Comparison of ENCODE assay signal across 17 cellular contexts in genomic region chr20:58433029-58433657, GRCh38. TPM values are rescaled to one million over a fixed set of nuclear protein-coding genes. Genes with fewer than 3 reads are reported as not detected.
DNase-seq lines count a peak whose midpoint lies in the region; ATAC-seq and TF ChIP-seq lines count a peak whose summit lies in the region.
"Had no signal": no experiment of that assay in that cellular context is flagged by ENCODE, and none has a peak within 500 bp of the region (broad histone marks: within the 10 kb centered on the region; RNA-seq: fewer than 3 reads in every experiment).

No MANE protein-coding gene starts in this region.

- H3K4me1 Mint-ChIP-seq in activated CD8-positive, alpha-beta T cell treated with anti-CD3 and anti-CD28 coated beads for 36 hours (ENCODE audit: low read depth), result peaks cover 45% of the 10 kb centered on the region
- H3K4me1 Mint-ChIP-seq in activated CD8-positive, alpha-beta T cell treated with anti-CD3 and anti-CD28 coated beads, Interleukin-2, amount 10 ng/mL, durations not matched to agents 7 days and 5 days (ENCODE audit: low read depth), result peaks cover 28% of the 10 kb centered on the region
- H3K4me1 Mint-ChIP-seq: neural progenitor cell had no signal

- no peak overlapping the region for H2BK12ac ChIP-seq in trophoblast cell (ENCODE audit: low read length)

- H3K4me3 Mint-ChIP-seq in activated CD8-positive, alpha-beta T cell treated with anti-CD3 and anti-CD28 coated beads for 36 hours, result no peak overlapping the region
- no peak overlapping the region for H3K4me3 Mint-ChIP-seq in activated CD8-positive, alpha-beta T cell treated with anti-CD3 and anti-CD28 coated beads, Interleukin-2, amount 10 ng/mL, durations not matched to agents 7 days and 5 days
- H3K4me3 Mint-ChIP-seq: neural progenitor cell, type B pancreatic cell had no signal

- dilution Hi-C loops in IMR-90 (cut with HindIII; ENCODE audit: low sequenced_read_pairs, unreplicated experiment), result no loop called here

- in situ Hi-C loops in IMR-90 (cut with MboI; ENCODE audit: low sequenced_read_pairs), result loop anchor here (10.0 kb wide), 1 partner anchor 198 kb away; no protein-coding TSS in a partner anchor

- CTCF ChIA-PET in activated CD8-positive, alpha-beta T cell treated with anti-CD3 and anti-CD28 coated beads for 36 hours (lab: Charles Lee), result interaction anchor here (1.2 to 1.4 kb wide), 2 partner anchors 12 to 15 kb away, joined by 3 to 5 read pairs; no protein-coding TSS in a partner anchor
- CTCF ChIA-PET in activated CD8-positive, alpha-beta T cell treated with anti-CD3 and anti-CD28 coated beads, Interleukin-2, amount 10 ng/mL, durations not matched to agents 7 days and 5 days (lab: Charles Lee), result interaction anchor here (1.2 kb wide), 1 partner anchor 21 kb away, joined by 3 read pairs; no protein-coding TSS in a partner anchor
- CTCF ChIA-PET in IMR-90 (lab: Yijun Ruan, JAX), result no interaction called here

- no peak overlapping the region for H4K12ac ChIP-seq in trophoblast cell (ENCODE audit: low read depth, low read length)

- H2BK120ac ChIP-seq in IMR-90 (ENCODE audit: low read depth, low read length), result no peak overlapping the region
- H2BK120ac ChIP-seq in trophoblast cell (ENCODE audit: insufficient read depth, low read length, poor library complexity), result no peak overlapping the region

- H3K9me3 ChIP-seq in IMR-90 (ENCODE audit: control insufficient read depth, insufficient read depth, low read length) (no peaks in the 10 kb centered on the region), colonic mucosa (no peaks in the 10 kb centered on the region), trophoblast cell (ENCODE audit: insufficient read depth, low read depth, low read length) (no peaks in the 10 kb centered on the region)

- H3K9ac ChIP-seq in IMR-90 (ENCODE audit: low read depth, low read length) (no peak overlapping the region), colonic mucosa (ENCODE audit: low read depth in 2 of 2, low read length in 2 of 2) (no peak overlapping the region), trophoblast cell (ENCODE audit: low read length) (no peak overlapping the region)
- H3K9ac ChIP-seq: neural progenitor cell had no signal

- no peak overlapping the region; the same call in 1 of the 2 replicates for H4K5ac ChIP-seq in IMR-90 (ENCODE audit: low read depth, low read length)

- no peak for TF ChIP-seq RAD21 in IMR-90 (IDR thresholded peaks at IDR 0.05; ENCODE audit: low read length)

- H4K20me1 ChIP-seq in IMR-90 (ENCODE audit: insufficient read depth, low read length), result peaks cover 66% of the 10 kb centered on the region

- no peak overlapping the region for H3K56ac ChIP-seq in IMR-90 (ENCODE audit: extremely low read depth, insufficient read depth, low read length)

- H4K8ac ChIP-seq in IMR-90 (ENCODE audit: low read depth in 2 of 2, low read length in 2 of 2), result no peak overlapping the region
- no peak overlapping the region for H4K8ac ChIP-seq in trophoblast cell (ENCODE audit: low read depth, low read length)

- no peaks in the 10 kb centered on the region for H3K9me3 Mint-ChIP-seq in activated CD8-positive, alpha-beta T cell treated with anti-CD3 and anti-CD28 coated beads for 36 hours
- no peaks in the 10 kb centered on the region for H3K9me3 Mint-ChIP-seq in activated CD8-positive, alpha-beta T cell treated with anti-CD3 and anti-CD28 coated beads, Interleukin-2, amount 10 ng/mL, durations not matched to agents 7 days and 5 days (ENCODE audit: insufficient read depth)
- H3K9me3 Mint-ChIP-seq: neural progenitor cell, type B pancreatic cell had no signal

- no peak for TF ChIP-seq CTCF in activated CD8-positive, alpha-beta T cell treated with anti-CD3 and anti-CD28 coated beads for 36 hours (IDR thresholded peaks at IDR 0.05)
- no peak for TF ChIP-seq CTCF in IMR-90 (conservative IDR thresholded peaks at IDR 0.05; ENCODE audit: low read depth, low read length)
- TF ChIP-seq CTCF in colonic mucosa (IDR thresholded peaks at IDR 0.05), result no peak

- H3K27me3 ChIP-seq in IMR-90 (ENCODE audit: control insufficient read depth, insufficient read depth, low read length) (no peaks in the 10 kb centered on the region), colonic mucosa (no peaks in the 10 kb centered on the region), trophoblast cell (ENCODE audit: insufficient read depth, low read length) (no peaks in the 10 kb centered on the region)
- H3K27me3 ChIP-seq: neural progenitor cell had no signal

- H3K79me2 ChIP-seq in trophoblast cell (ENCODE audit: control insufficient read depth, insufficient read depth, low read length, poor library complexity), result no peaks in the 10 kb centered on the region

- H2AK9ac ChIP-seq in IMR-90 (replicated peaks; ENCODE audit: low read depth, low read length, poor library complexity), result no peak overlapping the region

- BruUV-seq in IMR-90 (replicated peaks; lab: Mats Ljungman, UMichigan), result no TSS peak

- H3K36me3 ChIP-seq in IMR-90 (ENCODE audit: control insufficient read depth, insufficient read depth, low read length), result peaks cover 9% of the 10 kb centered on the region; the same call in 1 of the 2 replicates
- no peaks in the 10 kb centered on the region for H3K36me3 ChIP-seq in colonic mucosa
- peaks cover 0 to 5% of the 10 kb centered on the region in 2 experiments for H3K36me3 ChIP-seq in trophoblast cell (ENCODE audit: control insufficient read depth in 1 of 2, insufficient read depth in 2 of 2, low read length in 2 of 2)
- H3K36me3 ChIP-seq: neural progenitor cell had no signal

- H3K14ac ChIP-seq in IMR-90 (replicated peaks; ENCODE audit: low read depth, low read length) (peak overlapping the region; percentile 42; the same call in 1 of the 2 replicates), trophoblast cell (ENCODE audit: low read length) (no peak overlapping the region)

- H3K4ac ChIP-seq in IMR-90 (ENCODE audit: low read depth, low read length), result no peak overlapping the region
- peak overlapping the region; percentile 5 for H3K4ac ChIP-seq in trophoblast cell (ENCODE audit: low read depth, low read length)

- peak overlapping the region; percentile 24; the same call in 1 of the 2 replicates for H3K18ac ChIP-seq in IMR-90 (ENCODE audit: low read depth, low read length)
- H3K18ac ChIP-seq in trophoblast cell (ENCODE audit: low read length), result no peak overlapping the region

- intact Hi-C loops in activated CD8-positive, alpha-beta T cell treated with anti-CD3 and anti-CD28 coated beads for 36 hours (cut with micrococcal nuclease), result no loop called here
- intact Hi-C loops in IMR-90 (cut with micrococcal nuclease), result loop anchor here (5.0 kb wide), 1 partner anchor 196 kb away; no protein-coding TSS in a partner anchor
- intact Hi-C loops in colonic mucosa (cut with DNase I), result no loop called here

- peak overlapping the region; percentile 54; the same call in 1 of the 2 replicates for H3K23ac ChIP-seq in IMR-90 (ENCODE audit: low read depth, low read length)
- no peak overlapping the region for H3K23ac ChIP-seq in trophoblast cell (ENCODE audit: low read length)

- no peak for ATAC-seq in activated CD8-positive, alpha-beta T cell treated with anti-CD3 and anti-CD28 coated beads for 36 hours
- ATAC-seq in activated CD8-positive, alpha-beta T cell treated with anti-CD3 and anti-CD28 coated beads, Interleukin-2, amount 10 ng/mL, durations not matched to agents 7 days and 5 days, result no peak
- no peak for ATAC-seq in IMR-90 (ENCODE audit: low read depth)
- no peak for ATAC-seq in HG02642 (IDR thresholded peaks at IDR 0.05; ENCODE audit: poor library complexity, unreplicated experiment)
- no peak for ATAC-seq in HG03342 (IDR thresholded peaks at IDR 0.05; ENCODE audit: unreplicated experiment)
- ATAC-seq: activated CD4-positive, CD25-positive, alpha-beta regulatory T cell treated with anti-CD3 and anti-CD28 coated beads, Interleukin-2, amount 50 U/mL, for 24 hours had no signal

- H3K4me2 ChIP-seq in IMR-90 (ENCODE audit: low read depth, low read length) (no peak overlapping the region), trophoblast cell (ENCODE audit: low read length) (no peak overlapping the region)
- H3K4me2 ChIP-seq: neural progenitor cell had no signal

- H2AK5ac ChIP-seq in IMR-90 (ENCODE audit: low read depth, low read length) (no peak overlapping the region; the same call in 1 of the 2 replicates), trophoblast cell (ENCODE audit: low read length) (no peak overlapping the region)

- H2AFZ ChIP-seq in IMR-90 (replicated peaks; ENCODE audit: low read length, poor library complexity) (no peak overlapping the region), trophoblast cell (ENCODE audit: insufficient read depth, low read length, poor library complexity) (no peak overlapping the region)
- H2AFZ ChIP-seq: neural progenitor cell had no signal

- peaks cover 58 to 89% of the 10 kb centered on the region in 2 experiments for H3K79me1 ChIP-seq in IMR-90 (ENCODE audit: low read depth in 1 of 2, low read length in 2 of 2)
- no peaks in the 10 kb centered on the region for H3K79me1 ChIP-seq in trophoblast cell (ENCODE audit: low read length)

- H3K27ac Mint-ChIP-seq in activated CD8-positive, alpha-beta T cell treated with anti-CD3 and anti-CD28 coated beads for 36 hours, result peak overlapping the region; percentile 68
- no peak overlapping the region for H3K27ac Mint-ChIP-seq in activated CD8-positive, alpha-beta T cell treated with anti-CD3 and anti-CD28 coated beads, Interleukin-2, amount 10 ng/mL, durations not matched to agents 7 days and 5 days
- H3K27ac Mint-ChIP-seq: neural progenitor cell, type B pancreatic cell had no signal

- TF ChIP-seq POLR2A in IMR-90 (IDR thresholded peaks at IDR 0.05; ENCODE audit: low read depth, low read length), result no peak

- no peaks in the 10 kb centered on the region for H3K27me3 Mint-ChIP-seq in activated CD8-positive, alpha-beta T cell treated with anti-CD3 and anti-CD28 coated beads for 36 hours
- no peaks in the 10 kb centered on the region for H3K27me3 Mint-ChIP-seq in activated CD8-positive, alpha-beta T cell treated with anti-CD3 and anti-CD28 coated beads, Interleukin-2, amount 10 ng/mL, durations not matched to agents 7 days and 5 days (ENCODE audit: low read depth)
- H3K27me3 Mint-ChIP-seq: type B pancreatic cell had no signal

- H3K36me3 Mint-ChIP-seq in activated CD8-positive, alpha-beta T cell treated with anti-CD3 and anti-CD28 coated beads for 36 hours (ENCODE audit: low read depth), result peaks cover 23% of the 10 kb centered on the region
- peaks cover 33% of the 10 kb centered on the region for H3K36me3 Mint-ChIP-seq in activated CD8-positive, alpha-beta T cell treated with anti-CD3 and anti-CD28 coated beads, Interleukin-2, amount 10 ng/mL, durations not matched to agents 7 days and 5 days (ENCODE audit: low read depth)

- H3K27ac ChIP-seq in IMR-90 (ENCODE audit: insufficient read depth, low read length) (peak overlapping the region; percentile 69; the same call in 1 of the 2 replicates), colonic mucosa (peak overlapping the region; percentile 55), trophoblast cell (ENCODE audit: low read depth, low read length) (no peak overlapping the region)
- H3K27ac ChIP-seq: neural progenitor cell had no signal

- H3K4me1 ChIP-seq in IMR-90 (ENCODE audit: control insufficient read depth, insufficient read depth, low read length) (peaks cover 21% of the 10 kb centered on the region), colonic mucosa (peaks cover 13% of the 10 kb centered on the region), trophoblast cell (ENCODE audit: control insufficient read depth in 1 of 2, insufficient read depth in 2 of 2, low read length in 2 of 2) (peaks cover 0 to 3% of the 10 kb centered on the region in 2 experiments)
- H3K4me1 ChIP-seq: neural progenitor cell had no signal

- H2BK5ac ChIP-seq in IMR-90 (ENCODE audit: low read depth, low read length, poor library complexity, severe bottlenecking) (peak overlapping the region; percentile 6), trophoblast cell (ENCODE audit: low read depth, low read length, poor library complexity) (no peak overlapping the region)

- DNase-seq in activated CD8-positive, alpha-beta T cell treated with anti-CD3 and anti-CD28 coated beads for 36 hours, result no peak
- no peak for DNase-seq in activated CD8-positive, alpha-beta T cell treated with anti-CD3 and anti-CD28 coated beads, Interleukin-2, amount 10 ng/mL, durations not matched to agents 7 days and 5 days
- DNase-seq in IMR-90 (no peak), colonic mucosa (no peak), trophoblast cell (no peak), NCI-H524 treated with DMSO at 0.1 percent for 48 hours (lab: John Stamatoyannopoulos, UW) (no peak)
- DNase-seq: cerebellar nuclear complex; NCI-H1092; NCI-H2171; NCI-H82; stimulated activated CD4-positive, alpha-beta T cell treated with anti-CD3 and anti-CD28 coated beads, Interleukin-2, amount 100 ng/mL, for 48 hours; stimulated activated CD8-positive, alpha-beta memory T cell treated with anti-CD3 and anti-CD28 coated beads, Interleukin-4, amount 100 ng/mL, for 48 hours had no signal

- no CpG with 5 or more reads among the region's 2 CpGs for WGBS in IMR-90 (ENCODE audit: extremely low coverage in 2 of 2, insufficient read length in 1 of 2), 2 experiments
- WGBS in trophoblast cell (ENCODE audit: extremely low coverage, insufficient coverage, insufficient read length), result no CpG with 5 or more reads among the region's 2 CpGs

- H4K91ac ChIP-seq in IMR-90 (ENCODE audit: insufficient read depth, low read depth, low read length) (no peak overlapping the region), trophoblast cell (ENCODE audit: low read depth, low read length) (no peak overlapping the region)

- no peak overlapping the region for H3K4me3 ChIP-seq in IMR-90 (ENCODE audit: insufficient read depth, low read depth, low read length)
- no peak overlapping the region for H3K4me3 ChIP-seq in colonic mucosa
- H3K4me3 ChIP-seq in trophoblast cell (ENCODE audit: low read depth, low read length), result no peak overlapping the region
- H3K4me3 ChIP-seq: neural progenitor cell had no signal

- no peak overlapping the region for H2BK20ac ChIP-seq in IMR-90 (ENCODE audit: low read depth, low read length)

- POLR2A ChIA-PET in activated CD8-positive, alpha-beta T cell treated with anti-CD3 and anti-CD28 coated beads for 36 hours (lab: Charles Lee), result interaction anchor here (1.0 kb wide), 1 partner anchor 10 kb away, joined by 3 read pairs; no protein-coding TSS in a partner anchor
- POLR2A ChIA-PET in activated CD8-positive, alpha-beta T cell treated with anti-CD3 and anti-CD28 coated beads, Interleukin-2, amount 10 ng/mL, durations not matched to agents 7 days and 5 days (lab: Charles Lee), result no interaction called here
- POLR2A ChIA-PET in IMR-90 (lab: Charles Lee; ENCODE audit: unreplicated experiment), result no interaction called here

- peaks cover 39% of the 10 kb centered on the region for H3K9me1 ChIP-seq in IMR-90 (ENCODE audit: insufficient read depth, low read length)

- H2BK15ac ChIP-seq in IMR-90 (ENCODE audit: low read depth, low read length), result no peak overlapping the region

RNA-seq across cellular contexts. Expression of gene VAPB, which starts 44.1 kb away (rescaled TPM):
- 10 to 100 TPM; 46.3 to 46.8 TPM for total RNA-seq in activated CD8-positive, alpha-beta T cell treated with anti-CD3 and anti-CD28 coated beads for 36 hours
- 10 to 100 TPM; 34.5 to 36.8 TPM for total RNA-seq in activated CD8-positive, alpha-beta T cell treated with anti-CD3 and anti-CD28 coated beads, Interleukin-2, amount 10 ng/mL, durations not matched to agents 7 days and 5 days
- total RNA-seq in IMR-90 (2012; rRNA removed) (9.1 and 12.8 TPM in 2 replicates), colonic mucosa (10 to 100 TPM; 57.4 to 63.5 TPM)
- polyA plus RNA-seq in IMR-90 (2012; rRNA removed), result 20.8 and 26.0 TPM in 2 replicates
- polyA plus RNA-seq in IMR-90 (2012; cell fraction: cytosol; rRNA removed), result 8.2 and 10.0 TPM in 2 replicates
- 9.1 and 22.4 TPM in 2 replicates for polyA plus RNA-seq in IMR-90 (2012; cell fraction: nucleus; rRNA removed; ENCODE audit: low replicate concordance)
- polyA plus RNA-seq in trophoblast cell (2013), result 34.8 and 35.3 TPM in 2 replicates
